ENCODE assay signal across 12 cellular contexts in genomic region chr10:34824870-34825269, GRCh38. TPM values are rescaled to one million over a fixed set of nuclear protein-coding genes. Genes with fewer than 3 reads are reported as not detected.
A peak's percentile ranks its signal among the peaks of the same experiment; 100 is the strongest.
DNase-seq lines count a peak whose midpoint lies in the region; ATAC-seq, FAIRE-seq and TF ChIP-seq lines count a peak whose summit lies in the region.
"Had no signal": no experiment of that assay in that cellular context is flagged by ENCODE, and none has a peak within 500 bp of the region (broad histone marks: within the 10 kb centered on the region; RNA-seq: fewer than 3 reads in every experiment).

No MANE protein-coding gene starts in this region.

- no peaks in the 10 kb centered on the region for H3K9me3 Mint-ChIP-seq in GM23338
- no peaks in the 10 kb centered on the region for H3K9me3 Mint-ChIP-seq in activated CD4-positive, alpha-beta memory T cell treated with anti-CD3 and anti-CD28 coated beads, Interleukin-2, amount 10 ng/mL, durations not matched to agents 7 days and 5 days

- CTCF ChIA-PET in activated CD4-positive, alpha-beta memory T cell treated with anti-CD3 and anti-CD28 coated beads, Interleukin-2, amount 10 ng/mL, durations not matched to agents 7 days and 5 days (lab: Charles Lee) = no interaction called here

- peak overlapping the region; percentile 78; the same call in 1 of the 2 replicates for H2AFZ ChIP-seq in GM23338

- no peak overlapping the region for H3K27ac Mint-ChIP-seq in GM23338
- no peak overlapping the region for H3K27ac Mint-ChIP-seq in activated CD4-positive, alpha-beta memory T cell treated with anti-CD3 and anti-CD28 coated beads, Interleukin-2, amount 10 ng/mL, durations not matched to agents 7 days and 5 days

- H4K20me1 ChIP-seq in GM23338 (replicated peaks; ENCODE audit: insufficient read depth) = no peaks in the 10 kb centered on the region

- no peaks in the 10 kb centered on the region for H3F3A ChIP-seq in GM23338 (replicated peaks; ENCODE audit: low read depth)

- peaks cover 13% of the 10 kb centered on the region; the same call in 2 of the 3 replicates for H3K4me1 Mint-ChIP-seq in GM23338
- H3K4me1 Mint-ChIP-seq in activated CD4-positive, alpha-beta memory T cell treated with anti-CD3 and anti-CD28 coated beads, Interleukin-2, amount 10 ng/mL, durations not matched to agents 7 days and 5 days = no peaks in the 10 kb centered on the region

- no peaks in the 10 kb centered on the region for H3K9me2 ChIP-seq in GM23338 (ENCODE audit: insufficient read depth)

- H3K4me3 ChIP-seq in GM23338 (no peak overlapping the region), SJCRH30 (no peak overlapping the region), pancreas (no peak overlapping the region), tibial artery (no peak overlapping the region)
- H3K4me3 ChIP-seq: adrenal gland had no signal

- WGBS in pancreas, 2 donors = 53 to 54% methylated on average over 2 of the region's 2 CpGs

- H3K27me3 ChIP-seq in GM23338 (ENCODE audit: insufficient read depth) (no peaks in the 10 kb centered on the region), SJCRH30 (no peaks in the 10 kb centered on the region), pancreas (no peaks in the 10 kb centered on the region), tibial artery (no peaks in the 10 kb centered on the region)
- H3K27me3 ChIP-seq: adrenal gland had no signal

- TF ChIP-seq CTCF in GM23338 (conservative IDR thresholded peaks at IDR 0.05; ENCODE audit: low read depth in 2 of 2) = peak; percentile 15 to 64; a peak in 2 of 4 replicates
- no peak for TF ChIP-seq CTCF in pancreas (IDR thresholded peaks at IDR 0.05)
- no peak for TF ChIP-seq CTCF in tibial artery (IDR thresholded peaks at IDR 0.05)

- H3K9me3 ChIP-seq in SJCRH30 (replicated peaks) = no peaks in the 10 kb centered on the region
- no peaks in the 10 kb centered on the region for H3K9me3 ChIP-seq in pancreas
- H3K9me3 ChIP-seq in tibial artery = no peaks in the 10 kb centered on the region
- H3K9me3 ChIP-seq: adrenal gland had no signal

- H3K4me3 Mint-ChIP-seq in GM23338 = no peak overlapping the region
- H3K4me3 Mint-ChIP-seq in activated CD4-positive, alpha-beta memory T cell treated with anti-CD3 and anti-CD28 coated beads, Interleukin-2, amount 10 ng/mL, durations not matched to agents 7 days and 5 days = no peak overlapping the region

- H3K36me3 ChIP-seq in GM23338 (ENCODE audit: insufficient read depth) (no peaks in the 10 kb centered on the region; the same call in 1 of the 2 replicates), SJCRH30 (no peaks in the 10 kb centered on the region), pancreas (no peaks in the 10 kb centered on the region), tibial artery (no peaks in the 10 kb centered on the region)
- H3K36me3 ChIP-seq: adrenal gland had no signal

- DNase-seq in GM23338 (ENCODE audit: low spot score) = peak; percentile 38
- peak; percentile 34 to 55 for DNase-seq in SJCRH30
- DNase-seq in glomerular visceral epithelial cell (ENCODE audit: extremely low spot score) = peak; percentile 23
- DNase-seq in pancreas = no peak
- no peak for DNase-seq in activated CD4-positive, alpha-beta memory T cell treated with anti-CD3 and anti-CD28 coated beads, Interleukin-2, amount 10 ng/mL, durations not matched to agents 7 days and 5 days
- no peak for DNase-seq in urothelium cell line (ENCODE audit: low spot score)
- no peak for DNase-seq in activated CD4-positive, alpha-beta T cell treated with anti-CD3 and anti-CD28 coated beads, Interleukin-2, amount 50 U/mL, for 48 hours
- DNase-seq in tibial artery = no peak
- DNase-seq: NCI-H526 treated with DMSO at 0.1 percent for 48 hours, trophoblast cell had no signal

- FAIRE-seq in pancreas (lab: Jason Lieb, UNC) = no peak
- no peak for FAIRE-seq in urothelium cell line (lab: Jason Lieb, UNC)
- FAIRE-seq: islet of Langerhans had no signal

- H3K27ac ChIP-seq in GM23338 (ENCODE audit: low read depth) (no peak overlapping the region), SJCRH30 (no peak overlapping the region), pancreas (no peak overlapping the region), tibial artery (no peak overlapping the region)
- H3K27ac ChIP-seq: adrenal gland had no signal

- H3K27me3 Mint-ChIP-seq in GM23338 (ENCODE audit: insufficient read depth, low read depth, poor library complexity) = peaks cover 11% of the 10 kb centered on the region
- no peaks in the 10 kb centered on the region for H3K27me3 Mint-ChIP-seq in activated CD4-positive, alpha-beta memory T cell treated with anti-CD3 and anti-CD28 coated beads, Interleukin-2, amount 10 ng/mL, durations not matched to agents 7 days and 5 days

- H3K4me1 ChIP-seq in GM23338 (ENCODE audit: insufficient read depth) (no peaks in the 10 kb centered on the region), SJCRH30 (0 out of 2 replicates have a peak, but pooled peaks cover 4% of the 10 kb centered on the region), pancreas (no peaks in the 10 kb centered on the region), tibial artery (no peaks in the 10 kb centered on the region)
- H3K4me1 ChIP-seq: adrenal gland had no signal

- intact Hi-C loops in pancreas (cut with DNase I) (no loop called here), tibial artery (cut with DNase I; ENCODE audit: low total_unique reads) (no loop called here)

- ATAC-seq in GM23338 (peak; percentile 94), pancreas (peak in 3 of 4 donors; percentile 61 to 81 (median 74))

- H3K4me2 ChIP-seq in GM23338 = no peak overlapping the region

- H3K36me3 Mint-ChIP-seq in GM23338 (ENCODE audit: low read depth) = no peaks in the 10 kb centered on the region
- H3K36me3 Mint-ChIP-seq in activated CD4-positive, alpha-beta memory T cell treated with anti-CD3 and anti-CD28 coated beads, Interleukin-2, amount 10 ng/mL, durations not matched to agents 7 days and 5 days (ENCODE audit: low read depth) = no peaks in the 10 kb centered on the region

- POLR2A ChIA-PET in activated CD4-positive, alpha-beta memory T cell treated with anti-CD3 and anti-CD28 coated beads, Interleukin-2, amount 10 ng/mL, durations not matched to agents 7 days and 5 days (lab: Charles Lee) = no interaction called here

- H3K79me2 ChIP-seq in GM23338 (replicated peaks; ENCODE audit: insufficient read depth) = no peaks in the 10 kb centered on the region

TF ChIP-seq in GM23338, 12 proteins besides CTCF, POLR2A, EP300 and RAD21 (continues in another document):
- TF ChIP-seq JUNB (IDR thresholded peaks at IDR 0.05; ENCODE audit: unreplicated experiment) = no peak
- TF ChIP-seq ETS1 (IDR thresholded peaks at IDR 0.05) = no peak
- no peak for TF ChIP-seq ZNF114 (CRISPR knock-in tag; IDR thresholded peaks at IDR 0.05)
- TF ChIP-seq REST (IDR thresholded peaks at IDR 0.05; ENCODE audit: unreplicated experiment) = no peak
- TF ChIP-seq POLR2AphosphoS5 (IDR thresholded peaks at IDR 0.05; ENCODE audit: low read depth) = no peak

RNA-seq across cellular contexts. Expression of gene PARD3, which starts 9.8 kb away (rescaled TPM):
- total RNA-seq in GM23338 (2014; rRNA removed; shearing (Covaris generic)) = 41.7 and 51.4 TPM in 2 replicates
- 30.1 and 30.2 TPM in 2 replicates for polyA plus RNA-seq in GM23338 (2016; fragmentation: Nextera tagmentation; extraction: Ambion mirVana)
- total RNA-seq in SJCRH30 (2014; rRNA removed; shearing (Covaris generic)) = 58.7 and 63.9 TPM in 2 replicates
- total RNA-seq in pancreas = 10 to 100 TPM; 21.8 to 32.3 (median 26.6) TPM
- polyA plus RNA-seq in pancreas = 10 to 100 TPM; 12.8 to 20.0 TPM
- under 1 TPM; 0.15 to 0.18 TPM for total RNA-seq in activated CD4-positive, alpha-beta memory T cell treated with anti-CD3 and anti-CD28 coated beads, Interleukin-2, amount 10 ng/mL, durations not matched to agents 7 days and 5 days

Comparison
In these comparisons a context has a peak if more than half of its experiments do, and no peak if none do; other contexts are left out.
1. DNase-seq: peak in GM23338 (single experiment), SJCRH30 (2 of 2) and glomerular visceral epithelial cell (single experiment); none in pancreas (0 of 6), activated CD4-positive, alpha-beta memory T cell treated with anti-CD3 and anti-CD28 coated beads, Interleukin-2, amount 10 ng/mL, durations not matched to agents 7 days and 5 days (single experiment), urothelium cell line (single experiment), activated CD4-positive, alpha-beta T cell treated with anti-CD3 and anti-CD28 coated beads, Interleukin-2, amount 50 U/mL, for 48 hours (0 of 2) and tibial artery (0 of 2).
2. CTCF ChIP-seq: peak in GM23338 (2 of 2); none in pancreas (0 of 4) and tibial artery (0 of 2).
3. RNA of gene PARD3, which starts 9.8 kb away (total RNA-seq): 58.7 to 63.9 TPM in SJCRH30, 41.7 to 51.4 TPM in GM23338 and 21.8 to 32.3 TPM in pancreas; 0.15 to 0.18 TPM in activated CD4-positive, alpha-beta memory T cell treated with anti-CD3 and anti-CD28 coated beads, Interleukin-2, amount 10 ng/mL, durations not matched to agents 7 days and 5 days; every median in the first group is over 10 times any median in the second.